ENCODE assay signal across 16 cellular contexts in genomic region chr6:43435682-43436437, GRCh38. TPM values are rescaled to one million over a fixed set of nuclear protein-coding genes. Genes with fewer than 3 reads are reported as not detected.
DNase-seq lines count a peak whose midpoint lies in the region; ATAC-seq, FAIRE-seq and TF ChIP-seq lines count a peak whose summit lies in the region.
"Had no signal": no experiment of that assay in that cellular context is flagged by ENCODE, and none has a peak within 500 bp of the region (broad histone marks: within the 10 kb centered on the region; RNA-seq: fewer than 3 reads in every experiment).

No MANE protein-coding gene starts in this region.

- no peaks in the 10 kb centered on the region for H3K27me3 Mint-ChIP-seq in H9 (ENCODE audit: low read depth)
- H3K27me3 Mint-ChIP-seq: naive thymus-derived CD4-positive, alpha-beta T cell; stimulated activated memory B cell treated with anti-CD40 and anti-IgM and Interleukin-4, amounts not matched to agents 10 μg/mL and 1 μg/mL and 100 μg/mL, for 72 hours had no signal

- H3K27ac Mint-ChIP-seq in H9, result no peak overlapping the region; a peak in 1 of 7 replicates
- H3K27ac Mint-ChIP-seq: activated T-cell treated with anti-CD3 and anti-CD28 coated beads, Interleukin-2, amount 50 U/mL, for 72 hours; stimulated activated memory B cell treated with anti-CD40 and anti-IgM and Interleukin-4, amounts not matched to agents 10 μg/mL and 1 μg/mL and 100 μg/mL, for 72 hours had no signal

- H3K4me1 ChIP-seq in IMR-90 (ENCODE audit: control insufficient read depth, insufficient read depth, low read length), result peaks cover 16% of the 10 kb centered on the region
- H3K4me1 ChIP-seq in breast epithelium, result peaks cover 0 to 23% of the 10 kb centered on the region in 2 donors
- H3K4me1 ChIP-seq in HepG2 (ENCODE audit: insufficient read depth, low read length), result peaks cover 34% of the 10 kb centered on the region
- H3K4me1 ChIP-seq in stomach smooth muscle (ENCODE audit: control insufficient read depth, insufficient read depth, low read length), result peaks cover 17% of the 10 kb centered on the region
- H3K4me1 ChIP-seq in H9 (ENCODE audit: insufficient read depth, low read length), result no peaks in the 10 kb centered on the region
- H3K4me1 ChIP-seq: BLaER1 had no signal

- H3K36me3 ChIP-seq in IMR-90 (ENCODE audit: control insufficient read depth, insufficient read depth, low read length) (peaks cover 22% of the 10 kb centered on the region), breast epithelium (no peaks in the 10 kb centered on the region), HepG2 (replicated peaks in 1 of 2; ENCODE audit: control insufficient read depth in 1 of 2, insufficient read depth in 2 of 2, low read length in 2 of 2) (peaks cover 3 to 15% of the 10 kb centered on the region in 2 experiments), stomach smooth muscle (ENCODE audit: control insufficient read depth in 2 of 2, insufficient read depth in 2 of 2, low read length in 2 of 2) (peaks cover 8 to 28% of the 10 kb centered on the region in 2 donors)

- H3K4me1 Mint-ChIP-seq in H9, result no peaks in the 10 kb centered on the region

- H2AFZ ChIP-seq in IMR-90 (replicated peaks; ENCODE audit: low read length, poor library complexity), result no peak overlapping the region
- H2AFZ ChIP-seq in HepG2 (ENCODE audit: low read length), result no peak overlapping the region
- no peak overlapping the region for H2AFZ ChIP-seq in H9 (ENCODE audit: low read length)

- H3K9me3 ChIP-seq in IMR-90 (ENCODE audit: control insufficient read depth, insufficient read depth, low read length), result no peaks in the 10 kb centered on the region
- H3K9me3 ChIP-seq in breast epithelium, result no peaks in the 10 kb centered on the region
- H3K9me3 ChIP-seq in HepG2 (ENCODE audit: low read length), result no peaks in the 10 kb centered on the region
- H3K9me3 ChIP-seq in stomach smooth muscle (ENCODE audit: control insufficient read depth in 2 of 2, low read length in 2 of 2), result no peaks in the 10 kb centered on the region
- H3K9me3 ChIP-seq in H9 (ENCODE audit: control insufficient read depth, low read depth, low read length), result no peaks in the 10 kb centered on the region
- H3K9me3 ChIP-seq: BLaER1, right atrium auricular region had no signal

- TF ChIP-seq EP300 in HepG2 (IDR thresholded peaks at IDR 0.05; ENCODE audit: low read depth in 2 of 2, low read length in 2 of 2) (no peak), HepG2 (CRISPR knock-in tag; IDR thresholded peaks at IDR 0.05; ENCODE audit: borderline replicate concordance) (no peak)

- no peak overlapping the region for H2BK5ac ChIP-seq in IMR-90 (ENCODE audit: low read depth, low read length, poor library complexity, severe bottlenecking)
- H2BK5ac ChIP-seq in H9 (ENCODE audit: insufficient read length, low read length), result no peak overlapping the region

- H3K23ac ChIP-seq in IMR-90 (ENCODE audit: low read depth, low read length) (no peak overlapping the region), H9 (ENCODE audit: insufficient read length, low read depth, low read length) (no peak overlapping the region)

- TF ChIP-seq CTCF in IMR-90 (conservative IDR thresholded peaks at IDR 0.05; ENCODE audit: low read depth, low read length) (no peak), breast epithelium (IDR thresholded peaks at IDR 0.05) (no peak), HepG2 (CRISPR knock-in tag; IDR thresholded peaks at IDR 0.05) (no peak), H9 (conservative IDR thresholded peaks at IDR 0.05) (no peak)

- FAIRE-seq in HepG2 (lab: Jason Lieb, UNC) (no peak), GM19239 (lab: Jason Lieb, UNC) (no peak)

- H2AK5ac ChIP-seq in IMR-90 (ENCODE audit: low read depth, low read length) (no peak overlapping the region), H9 (ENCODE audit: insufficient read length, low read length) (no peak overlapping the region)

- H3K27me3 ChIP-seq in IMR-90 (ENCODE audit: control insufficient read depth, insufficient read depth, low read length) (no peaks in the 10 kb centered on the region), breast epithelium (no peaks in the 10 kb centered on the region), HepG2 (ENCODE audit: control insufficient read depth in 1 of 2, insufficient read depth in 2 of 2, low read length in 2 of 2) (no peaks in the 10 kb centered on the region), stomach smooth muscle (ENCODE audit: control insufficient read depth in 1 of 2, insufficient read depth in 2 of 2, low read length in 2 of 2) (no peaks in the 10 kb centered on the region), H9 (ENCODE audit: insufficient read depth, low read length) (no peaks in the 10 kb centered on the region)
- H3K27me3 ChIP-seq: BLaER1, right atrium auricular region had no signal

- no peaks in the 10 kb centered on the region for H3K9me3 Mint-ChIP-seq in H9
- H3K9me3 Mint-ChIP-seq: activated T-cell treated with anti-CD3 and anti-CD28 coated beads, Interleukin-2, amount 50 U/mL, for 72 hours; naive thymus-derived CD4-positive, alpha-beta T cell; stimulated activated memory B cell treated with anti-CD40 and anti-IgM and Interleukin-4, amounts not matched to agents 10 μg/mL and 1 μg/mL and 100 μg/mL, for 72 hours had no signal

- H3K27ac ChIP-seq in IMR-90 (ENCODE audit: insufficient read depth, low read length) (peak overlapping the region; percentile 10; the same call in 1 of the 2 replicates), breast epithelium (peak overlapping the region; percentile 83 to 86), HepG2 (ENCODE audit: extremely low read length, insufficient read depth, low read length) (peak overlapping the region; percentile 63), stomach smooth muscle (ENCODE audit: low read length) (peak overlapping the region; percentile 70), H9 (ENCODE audit: insufficient read length, low read depth, low read length) (no peak overlapping the region)
- H3K27ac ChIP-seq: BLaER1 had no signal

- TF ChIP-seq POLR2A in IMR-90 (IDR thresholded peaks at IDR 0.05; ENCODE audit: low read depth, low read length), result no peak
- no peak for TF ChIP-seq POLR2A in breast epithelium (IDR thresholded peaks at IDR 0.05)
- no peak; a peak in 1 of 4 replicates for TF ChIP-seq POLR2A in HepG2 (IDR thresholded peaks at IDR 0.05; ENCODE audit: insufficient read depth in 1 of 2, low read depth in 2 of 2, low read length in 2 of 2)

- H3K79me1 ChIP-seq in IMR-90 (ENCODE audit: low read depth in 1 of 2, low read length in 2 of 2) (peaks cover 4 to 6% of the 10 kb centered on the region in 2 experiments; a peak in 2 of 4 replicates), H9 (ENCODE audit: insufficient read depth, low read depth, low read length, poor library complexity, severe bottlenecking) (no peaks in the 10 kb centered on the region)

- H3K18ac ChIP-seq in IMR-90 (ENCODE audit: low read depth, low read length) (no peak overlapping the region), H9 (ENCODE audit: insufficient read length, low read depth, low read length) (no peak overlapping the region)

- no peak overlapping the region for H3K56ac ChIP-seq in IMR-90 (ENCODE audit: extremely low read depth, insufficient read depth, low read length)
- H3K56ac ChIP-seq in H9 (ENCODE audit: insufficient read length, low read depth, low read length), result no peak overlapping the region

- DNase-seq in IMR-90, result no peak
- no peak for DNase-seq in breast epithelium (ENCODE audit: low spot score in 2 of 2)
- DNase-seq in HepG2 (ENCODE audit: low spot score), result no peak
- DNase-seq in H9, result no peak
- no peak for DNase-seq in NCI-H187 treated with DMSO at 0.1 percent for 48 hours (lab: John Stamatoyannopoulos, UW)
- no peak for DNase-seq in GM19239 (ENCODE audit: insufficient read length, low spot score)
- DNase-seq: activated CD4-positive, alpha-beta T cell treated with anti-CD3 and anti-CD28 coated beads, Interleukin-2, amount 50 U/mL, for 48 hours; activated T-cell treated with anti-CD3 and anti-CD28 coated beads, Interleukin-2, amount 50 U/mL, for 72 hours; cerebellar nuclear complex; hippocampal formation; naive thymus-derived CD4-positive, alpha-beta T cell had no signal

- H2BK120ac ChIP-seq in IMR-90 (ENCODE audit: low read depth, low read length), result no peak overlapping the region
- no peak overlapping the region for H2BK120ac ChIP-seq in H9 (ENCODE audit: low read depth, low read length, poor library complexity, severe bottlenecking)

- H2BK12ac ChIP-seq in H9 (ENCODE audit: insufficient read length, low read depth, low read length), result no peak overlapping the region

- no peaks in the 10 kb centered on the region for H3K79me2 ChIP-seq in HepG2 (ENCODE audit: insufficient read depth, low read length)
- H3K79me2 ChIP-seq in H9 (ENCODE audit: insufficient read depth, low read length), result no peaks in the 10 kb centered on the region

- in situ Hi-C loops in IMR-90 (cut with MboI; ENCODE audit: low sequenced_read_pairs), result no loop called here
- in situ Hi-C loops in HepG2 (cut with HindIII; ENCODE audit: extremely low pct_ligation_motif_present, low pct_unique_long_range_greater_than_20kb), result no loop called here

- CTCF ChIA-PET in IMR-90 (lab: Yijun Ruan, JAX) (no interaction called here), HepG2 (lab: Yijun Ruan, JAX; ENCODE audit: low intra/inter-chr PET ratio, low total read pairs) (no interaction called here)

- no peak overlapping the region for H4K91ac ChIP-seq in IMR-90 (ENCODE audit: insufficient read depth, low read depth, low read length)
- no peak overlapping the region for H4K91ac ChIP-seq in H9 (ENCODE audit: insufficient read length, low read depth, low read length)

- peaks cover 18% of the 10 kb centered on the region; the same call in 1 of the 2 replicates for H3K9me1 ChIP-seq in IMR-90 (ENCODE audit: insufficient read depth, low read length)

- POLR2A ChIA-PET in IMR-90 (lab: Charles Lee; ENCODE audit: unreplicated experiment) (no interaction called here), HepG2 (lab: Yijun Ruan, JAX) (interaction anchor here (0.8 to 4.5 kb wide), 24 partner anchors 9 to 690 kb away, joined by 3 to 63 read pairs (median 6); partner anchors contain the start of genes ABCC10, CNPY3, CUL9 and DLK2)

- H4K5ac ChIP-seq in IMR-90 (ENCODE audit: low read depth, low read length) (no peak overlapping the region), H9 (ENCODE audit: insufficient read length, low read depth, low read length) (no peak overlapping the region)

- H2BK15ac ChIP-seq in IMR-90 (ENCODE audit: low read depth, low read length), result no peak overlapping the region
- no peak overlapping the region for H2BK15ac ChIP-seq in H9 (ENCODE audit: low read depth, low read length)

- 92% methylated on average over 4 of the region's 9 CpGs; no CpG with 5 or more reads in 1 of the 2 experiments for WGBS in IMR-90 (ENCODE audit: extremely low coverage in 2 of 2, insufficient read length in 1 of 2), 2 experiments
- 72% methylated on average over 7 of the region's 9 CpGs for WGBS in HepG2 (ENCODE audit: low lambda C conversion rate)
- no CpG with 5 or more reads among the region's 9 CpGs for WGBS in H9 (ENCODE audit: extremely low coverage, insufficient read length, low lambda C conversion rate)

- H3K4ac ChIP-seq in IMR-90 (ENCODE audit: low read depth, low read length) (0 out of 2 replicates have a peak overlapping the region, but pooled peaks have one; percentile 6), H9 (ENCODE audit: low read depth, low read length) (no peak overlapping the region)

- H3T11ph ChIP-seq in H9 (ENCODE audit: low read length), result no peak overlapping the region

- no peak for TF ChIP-seq RAD21 in IMR-90 (IDR thresholded peaks at IDR 0.05; ENCODE audit: low read length)
- TF ChIP-seq RAD21 in HepG2 (CRISPR knock-in tag; IDR thresholded peaks at IDR 0.05), result no peak

- H2BK20ac ChIP-seq in IMR-90 (ENCODE audit: low read depth, low read length), result no peak overlapping the region
- H2BK20ac ChIP-seq in H9 (ENCODE audit: low read depth, low read length, poor library complexity, severe bottlenecking), result no peak overlapping the region

- H3K4me3 ChIP-seq in IMR-90 (ENCODE audit: insufficient read depth, low read depth, low read length), result no peak overlapping the region
- peak overlapping the region in 1 of 3 donors; percentile 13 for H3K4me3 ChIP-seq in breast epithelium
- no peak overlapping the region for H3K4me3 ChIP-seq in HepG2 (replicated peaks in 1 of 3; ENCODE audit: insufficient read depth in 1 of 3, low read depth in 2 of 3, low read length in 3 of 3)
- no peak overlapping the region for H3K4me3 ChIP-seq in stomach smooth muscle (ENCODE audit: low read length in 2 of 2)
- H3K4me3 ChIP-seq: BLaER1, right atrium auricular region had no signal

- no peaks in the 10 kb centered on the region; the same call in 1 of the 2 replicates for H4K20me1 ChIP-seq in IMR-90 (ENCODE audit: insufficient read depth, low read length)
- no peaks in the 10 kb centered on the region for H4K20me1 ChIP-seq in HepG2 (ENCODE audit: insufficient read depth, low read length)
- H4K20me1 ChIP-seq in H9 (ENCODE audit: control insufficient read depth, insufficient read depth, insufficient read length), result no peaks in the 10 kb centered on the region

- H3K4me3 Mint-ChIP-seq in H9, result no peak overlapping the region
- H3K4me3 Mint-ChIP-seq: activated T-cell treated with anti-CD3 and anti-CD28 coated beads, Interleukin-2, amount 50 U/mL, for 72 hours; naive thymus-derived CD4-positive, alpha-beta T cell; stimulated activated memory B cell treated with anti-CD40 and anti-IgM and Interleukin-4, amounts not matched to agents 10 μg/mL and 1 μg/mL and 100 μg/mL, for 72 hours had no signal

- intact Hi-C loops in IMR-90 (cut with micrococcal nuclease) (loop anchor here (1.0 kb wide), 1 partner anchor 41 kb away; the partner anchor contains the start of gene TJAP1), breast epithelium (cut with DNase I; ENCODE audit: low total_unique reads) (no loop called here), HepG2 (cut with micrococcal nuclease; ENCODE audit: unreplicated experiment) (loop anchor here (1.0 to 10.0 kb wide), 2 partner anchors 9 to 59 kb away; partner anchors contain the start of gene ABCC10)

- H3K14ac ChIP-seq in IMR-90 (replicated peaks; ENCODE audit: low read depth, low read length), result 0 out of 2 replicates have a peak overlapping the region, but pooled peaks have one; percentile 6
- H3K14ac ChIP-seq in H9 (ENCODE audit: insufficient read depth, low read length), result no peak overlapping the region

- H3K23me2 ChIP-seq in H9 (ENCODE audit: insufficient read length, low read depth, low read length, poor library complexity, severe bottlenecking), result no peaks in the 10 kb centered on the region

- H3K9ac ChIP-seq in IMR-90 (ENCODE audit: low read depth, low read length), result no peak overlapping the region
- peak overlapping the region; percentile 27; the same call in 1 of the 2 replicates for H3K9ac ChIP-seq in HepG2 (ENCODE audit: insufficient read depth, low read depth, low read length)
- H3K9ac ChIP-seq in stomach smooth muscle (ENCODE audit: low read length in 2 of 2), result peak overlapping the region in 1 of 2 donors; percentile 5
- no peak overlapping the region for H3K9ac ChIP-seq in H9 (ENCODE audit: extremely low read depth, insufficient read length, low read length)
- H3K9ac ChIP-seq: BLaER1 had no signal

- BruUV-seq in IMR-90 (replicated peaks; lab: Mats Ljungman, UMichigan) (no TSS peak), HepG2 (replicated peaks; lab: Mats Ljungman, UMichigan) (no TSS peak)

- no peak; the same call in 1 of the 2 replicates for ATAC-seq in IMR-90 (ENCODE audit: low read depth)
- ATAC-seq in HepG2, result peak; percentile 3; the same call in 2 of the 3 replicates
- no peak for ATAC-seq in HG03175 (IDR thresholded peaks at IDR 0.05; ENCODE audit: unreplicated experiment)
- ATAC-seq: naive thymus-derived CD4-positive, alpha-beta T cell; stimulated activated memory B cell treated with anti-CD40 and anti-IgM and Interleukin-4, amounts not matched to agents 10 μg/mL and 1 μg/mL and 100 μg/mL, for 72 hours had no signal

- dilution Hi-C loops in IMR-90 (cut with HindIII; ENCODE audit: low sequenced_read_pairs, unreplicated experiment), result no loop called here

- H3K4me2 ChIP-seq in IMR-90 (ENCODE audit: low read depth, low read length) (no peak overlapping the region), HepG2 (ENCODE audit: low read depth, low read length) (peak overlapping the region; percentile 68), H9 (ENCODE audit: insufficient read depth, insufficient read length, low read length) (no peak overlapping the region)
- H3K4me2 ChIP-seq: BLaER1 had no signal

- H4K8ac ChIP-seq in IMR-90 (ENCODE audit: low read depth in 2 of 2, low read length in 2 of 2) (no peak overlapping the region), H9 (replicated peaks; ENCODE audit: insufficient read length, low read depth, low read length) (no peak overlapping the region)

- peaks cover 0 to 20% (median 2%) of the 10 kb centered on the region in 3 experiments; a peak in 6 of 7 replicates for H3K36me3 Mint-ChIP-seq in H9 (ENCODE audit: insufficient read depth in 1 of 3, low read depth in 3 of 3)

- H2AK9ac ChIP-seq in IMR-90 (replicated peaks; ENCODE audit: low read depth, low read length, poor library complexity), result no peak overlapping the region

RNA-seq across cellular contexts. Expression of gene ABCC10, which starts 8.5 kb away (rescaled TPM):
- total RNA-seq in IMR-90 (2012; rRNA removed), result 4.7 and 7.0 TPM in 2 replicates
- 26.3 and 28.0 TPM in 2 replicates for polyA plus RNA-seq in IMR-90 (2012; rRNA removed)
- 12.0 and 19.1 TPM in 2 replicates for polyA plus RNA-seq in IMR-90 (2012; cell fraction: cytosol; rRNA removed)
- 49.8 and 115 TPM in 2 replicates for polyA plus RNA-seq in IMR-90 (2012; cell fraction: nucleus; rRNA removed; ENCODE audit: low replicate concordance)
- total RNA-seq in breast epithelium, result 10 to 100 TPM in 2 of 3 donors, 1 to 10 TPM in 1; 9.0 to 19.9 (median 12.1) TPM
- total RNA-seq in HepG2 (2016; rRNA removed; fragmentation: Illumina TruSeq; extraction: Trizol), result 11.2 and 24.3 TPM in 2 replicates
- 3.0 and 3.3 TPM in 2 replicates for total RNA-seq in HepG2 (2016; cell fraction: cytosol; rRNA removed; fragmentation: Illumina TruSeq; extraction: Trizol; ENCODE audit: low read depth)
- 8.8 and 26.6 TPM in 2 replicates for total RNA-seq in HepG2 (2016; cell fraction: insoluble cytoplasmic fraction; rRNA removed; fragmentation: Illumina TruSeq; extraction: Trizol)
- 6.5 and 8.3 TPM in 2 replicates for total RNA-seq in HepG2 (2016; cell fraction: membrane; rRNA removed; fragmentation: Illumina TruSeq; extraction: Trizol)
- total RNA-seq in HepG2 (2016; cell fraction: nucleus; rRNA removed; fragmentation: Illumina TruSeq; extraction: Trizol), result 31.0 and 40.1 TPM in 2 replicates
- 16.0 and 24.1 TPM in 2 replicates for polyA plus RNA-seq in HepG2 (2011; rRNA removed)
- polyA plus RNA-seq in HepG2 (2011; cell fraction: cytosol; rRNA removed), result 11.8 and 12.5 TPM in 2 replicates
- polyA plus RNA-seq in HepG2 (2011; cell fraction: nucleus; rRNA removed), result 91.9 and 94.6 TPM in 2 replicates
- 11.7 and 19.9 TPM in 2 replicates for polyA plus RNA-seq in HepG2 (2012)
- polyA plus RNA-seq in HepG2 (2016; cell fraction: cytosol; fragmentation: Illumina TruSeq; extraction: Trizol; ENCODE audit: low read depth), result 3.1 and 3.3 TPM in 2 replicates
- polyA plus RNA-seq in HepG2 (2016; cell fraction: insoluble cytoplasmic fraction; fragmentation: Illumina TruSeq; extraction: Trizol; ENCODE audit: low read depth), result 5.9 and 7.7 TPM in 2 replicates
- polyA plus RNA-seq in HepG2 (2016; cell fraction: membrane; fragmentation: Illumina TruSeq; extraction: Trizol; ENCODE audit: low read depth), result 3.2 and 4.6 TPM in 2 replicates
- 59.5 and 67.0 TPM in 2 replicates for polyA plus RNA-seq in HepG2 (2016; cell fraction: nucleus; fragmentation: Illumina TruSeq; extraction: Trizol; ENCODE audit: insufficient read depth, low read depth)
- 17.7 and 40.9 TPM in 2 replicates for polyA minus RNA-seq in HepG2 (2011; rRNA and poly(A)+ RNA removed; ENCODE audit: low replicate concordance)
- 14.1 and 14.5 TPM in 2 replicates for polyA minus RNA-seq in HepG2 (2011; cell fraction: cytosol; rRNA and poly(A)+ RNA removed)
- 36.8 and 38.7 TPM in 2 replicates for polyA minus RNA-seq in HepG2 (2011; cell fraction: nucleus; rRNA and poly(A)+ RNA removed)
- 28.0 and 31.8 TPM in 2 replicates for total RNA-seq in H9 (2021)

RNA-seq across cellular contexts. Expression of gene DLK2, which starts 19.5 kb away (rescaled TPM):
- 0.90 and 1.1 TPM in 2 replicates for total RNA-seq in IMR-90 (2012; rRNA removed)
- polyA plus RNA-seq in IMR-90 (2012; rRNA removed), result 2.8 and 3.0 TPM in 2 replicates
- polyA plus RNA-seq in IMR-90 (2012; cell fraction: cytosol; rRNA removed), result 5.5 and 6.7 TPM in 2 replicates
- polyA plus RNA-seq in IMR-90 (2012; cell fraction: nucleus; rRNA removed; ENCODE audit: low replicate concordance), result 1.4 and 4.8 TPM in 2 replicates
- 1 to 10 TPM in 2 of 3 donors, not detected in 1; 3.6 to 8.9 TPM for total RNA-seq in breast epithelium
- total RNA-seq in HepG2 (2016; rRNA removed; fragmentation: Illumina TruSeq; extraction: Trizol), result 0.74 and 1.2 TPM in 2 replicates
- 0.62 and 0.81 TPM in 2 replicates for total RNA-seq in HepG2 (2016; cell fraction: cytosol; rRNA removed; fragmentation: Illumina TruSeq; extraction: Trizol; ENCODE audit: low read depth)
- total RNA-seq in HepG2 (2016; cell fraction: insoluble cytoplasmic fraction; rRNA removed; fragmentation: Illumina TruSeq; extraction: Trizol), result 1.1 and 1.4 TPM in 2 replicates
- total RNA-seq in HepG2 (2016; cell fraction: membrane; rRNA removed; fragmentation: Illumina TruSeq; extraction: Trizol), result 0.71 and 1.7 TPM in 2 replicates
- total RNA-seq in HepG2 (2016; cell fraction: nucleus; rRNA removed; fragmentation: Illumina TruSeq; extraction: Trizol), result 0.81 TPM in 2 replicates
- 3.8 and 5.9 TPM in 2 replicates for polyA plus RNA-seq in HepG2 (2011; rRNA removed)
- polyA plus RNA-seq in HepG2 (2011; cell fraction: cytosol; rRNA removed), result 5.4 and 6.3 TPM in 2 replicates
- 5.7 and 8.0 TPM in 2 replicates for polyA plus RNA-seq in HepG2 (2011; cell fraction: nucleus; rRNA removed)
- 3.9 and 4.0 TPM in 2 replicates for polyA plus RNA-seq in HepG2 (2012)
- 1.2 TPM in 2 replicates for polyA plus RNA-seq in HepG2 (2016; cell fraction: cytosol; fragmentation: Illumina TruSeq; extraction: Trizol; ENCODE audit: low read depth)
- polyA plus RNA-seq in HepG2 (2016; cell fraction: insoluble cytoplasmic fraction; fragmentation: Illumina TruSeq; extraction: Trizol; ENCODE audit: low read depth), result 0.61 and 0.65 TPM in 2 replicates
- polyA plus RNA-seq in HepG2 (2016; cell fraction: membrane; fragmentation: Illumina TruSeq; extraction: Trizol; ENCODE audit: low read depth), result 1.1 and 2.0 TPM in 2 replicates
- 1.5 and 2.0 TPM in 2 replicates for polyA plus RNA-seq in HepG2 (2016; cell fraction: nucleus; fragmentation: Illumina TruSeq; extraction: Trizol; ENCODE audit: insufficient read depth, low read depth)
- polyA minus RNA-seq in HepG2 (2011; rRNA and poly(A)+ RNA removed; ENCODE audit: low replicate concordance), result 2.9 and 10.0 TPM in 2 replicates
- 2.9 and 3.3 TPM in 2 replicates for polyA minus RNA-seq in HepG2 (2011; cell fraction: cytosol; rRNA and poly(A)+ RNA removed)
- 1.7 TPM in 2 replicates for polyA minus RNA-seq in HepG2 (2011; cell fraction: nucleus; rRNA and poly(A)+ RNA removed)
- 0.57 and 0.96 TPM in 2 replicates for total RNA-seq in H9 (2021)

RNA-seq across cellular contexts. Expression of gene TJAP1, which starts 41.5 kb away (rescaled TPM):
- 12.2 and 12.5 TPM in 2 replicates for total RNA-seq in IMR-90 (2012; rRNA removed)
- polyA plus RNA-seq in IMR-90 (2012; rRNA removed), result 34.2 and 35.8 TPM in 2 replicates
- polyA plus RNA-seq in IMR-90 (2012; cell fraction: cytosol; rRNA removed), result 32.2 and 36.9 TPM in 2 replicates
- 136 and 192 TPM in 2 replicates for polyA plus RNA-seq in IMR-90 (2012; cell fraction: nucleus; rRNA removed; ENCODE audit: low replicate concordance)
- 10 to 100 TPM; 18.6 to 21.8 (median 21.3) TPM for total RNA-seq in breast epithelium
- total RNA-seq in HepG2 (2016; rRNA removed; fragmentation: Illumina TruSeq; extraction: Trizol), result 10.2 and 15.7 TPM in 2 replicates
- 6.4 and 7.2 TPM in 2 replicates for total RNA-seq in HepG2 (2016; cell fraction: cytosol; rRNA removed; fragmentation: Illumina TruSeq; extraction: Trizol; ENCODE audit: low read depth)
- total RNA-seq in HepG2 (2016; cell fraction: insoluble cytoplasmic fraction; rRNA removed; fragmentation: Illumina TruSeq; extraction: Trizol), result 12.5 and 16.8 TPM in 2 replicates
- 7.9 and 8.5 TPM in 2 replicates for total RNA-seq in HepG2 (2016; cell fraction: membrane; rRNA removed; fragmentation: Illumina TruSeq; extraction: Trizol)
- total RNA-seq in HepG2 (2016; cell fraction: nucleus; rRNA removed; fragmentation: Illumina TruSeq; extraction: Trizol), result 22.6 and 23.5 TPM in 2 replicates
- polyA plus RNA-seq in HepG2 (2011; rRNA removed), result 41.6 and 48.3 TPM in 2 replicates
- 19.2 and 22.0 TPM in 2 replicates for polyA plus RNA-seq in HepG2 (2011; cell fraction: cytosol; rRNA removed)
- 220 TPM in 2 replicates for polyA plus RNA-seq in HepG2 (2011; cell fraction: nucleus; rRNA removed)
- 27.3 and 28.6 TPM in 2 replicates for polyA plus RNA-seq in HepG2 (2012)
- polyA plus RNA-seq in HepG2 (2016; cell fraction: cytosol; fragmentation: Illumina TruSeq; extraction: Trizol; ENCODE audit: low read depth), result 2.1 and 2.3 TPM in 2 replicates
- polyA plus RNA-seq in HepG2 (2016; cell fraction: insoluble cytoplasmic fraction; fragmentation: Illumina TruSeq; extraction: Trizol; ENCODE audit: low read depth), result 13.6 and 18.5 TPM in 2 replicates
- polyA plus RNA-seq in HepG2 (2016; cell fraction: membrane; fragmentation: Illumina TruSeq; extraction: Trizol; ENCODE audit: low read depth), result 6.4 and 6.8 TPM in 2 replicates
- 89.6 and 90.5 TPM in 2 replicates for polyA plus RNA-seq in HepG2 (2016; cell fraction: nucleus; fragmentation: Illumina TruSeq; extraction: Trizol; ENCODE audit: insufficient read depth, low read depth)
- polyA minus RNA-seq in HepG2 (2011; rRNA and poly(A)+ RNA removed; ENCODE audit: low replicate concordance), result 17.3 and 27.1 TPM in 2 replicates
- 9.3 and 9.7 TPM in 2 replicates for polyA minus RNA-seq in HepG2 (2011; cell fraction: cytosol; rRNA and poly(A)+ RNA removed)
- 38.8 and 46.0 TPM in 2 replicates for polyA minus RNA-seq in HepG2 (2011; cell fraction: nucleus; rRNA and poly(A)+ RNA removed)
- 45.1 and 49.2 TPM in 2 replicates for total RNA-seq in H9 (2021)
